Comparison of ENCODE assay signal across 8 cellular contexts in genomic region chr7:151168022-151168786, GRCh38. TPM values are rescaled to one million over a fixed set of nuclear protein-coding genes. Genes with fewer than 3 reads are reported as not detected.
A peak's percentile ranks its signal among the peaks of the same experiment; 100 is the strongest.
DNase-seq lines count a peak whose midpoint lies in the region; ATAC-seq, FAIRE-seq and TF ChIP-seq lines count a peak whose summit lies in the region.

No MANE protein-coding gene starts in this region.

- no peak overlapping the region for H2BK120ac ChIP-seq in trophoblast cell (ENCODE audit: insufficient read depth, low read length, poor library complexity)

- no peak overlapping the region for H3K27ac ChIP-seq in trophoblast cell (ENCODE audit: low read depth, low read length)

- H3K4me2 ChIP-seq in trophoblast cell (ENCODE audit: low read length) = peak overlapping the region; percentile 85

- no peak overlapping the region for H4K8ac ChIP-seq in trophoblast cell (ENCODE audit: low read depth, low read length)

- H3K27me3 ChIP-seq in trophoblast cell (ENCODE audit: insufficient read depth, low read length) = peaks cover 49% of the 10 kb centered on the region

- no peak overlapping the region for H2AK5ac ChIP-seq in trophoblast cell (ENCODE audit: low read length)

- peaks cover 5 to 8% of the 10 kb centered on the region in 2 experiments for H3K4me1 ChIP-seq in trophoblast cell (ENCODE audit: control insufficient read depth in 1 of 2, insufficient read depth in 2 of 2, low read length in 2 of 2)

- H3K4me3 ChIP-seq in fibroblast of pulmonary artery (replicated peaks; ENCODE audit: low read depth, low read length) (no peak overlapping the region), trophoblast cell (ENCODE audit: low read depth, low read length) (peak overlapping the region; percentile 63)

- no peak overlapping the region for H2BK12ac ChIP-seq in trophoblast cell (ENCODE audit: low read length)

- H3K23ac ChIP-seq in trophoblast cell (ENCODE audit: low read length) = no peak overlapping the region

- no peak overlapping the region for H3K4ac ChIP-seq in trophoblast cell (ENCODE audit: low read depth, low read length)

- H3K18ac ChIP-seq in trophoblast cell (ENCODE audit: low read length) = no peak overlapping the region

- FAIRE-seq in GM19239 (lab: Jason Lieb, UNC) = no peak

- no peak for ATAC-seq in GM18519 (IDR thresholded peaks at IDR 0.05; ENCODE audit: low FRiP score, unreplicated experiment)

- H4K12ac ChIP-seq in trophoblast cell (ENCODE audit: low read depth, low read length) = no peak overlapping the region

- no peaks in the 10 kb centered on the region for H3K79me2 ChIP-seq in trophoblast cell (ENCODE audit: control insufficient read depth, insufficient read depth, low read length, poor library complexity)

- no peaks in the 10 kb centered on the region for H3K36me3 ChIP-seq in trophoblast cell (ENCODE audit: control insufficient read depth in 1 of 2, insufficient read depth in 2 of 2, low read length in 2 of 2)

- peak; percentile 21 for DNase-seq in A172 (ENCODE audit: low spot score)
- DNase-seq in GM19239 (ENCODE audit: insufficient read length, low spot score) = peak; percentile 63
- peak; percentile 0 for DNase-seq in NCI-H2171 (lab: John Stamatoyannopoulos, UW)
- peak; percentile 72 for DNase-seq in activated T-cell treated with anti-CD3 and anti-CD28 coated beads for 48 hours (ENCODE audit: low read depth)
- DNase-seq in fibroblast of pulmonary artery (ENCODE audit: low read depth) = no peak
- DNase-seq in trophoblast cell = peak in 1 of 2 donors; percentile 31
- DNase-seq in NCI-H774 (lab: John Stamatoyannopoulos, UW) = no peak

- H3K9ac ChIP-seq in trophoblast cell (ENCODE audit: low read length) = no peak overlapping the region

- H2AFZ ChIP-seq in trophoblast cell (ENCODE audit: insufficient read depth, low read length, poor library complexity) = no peak overlapping the region

- WGBS in trophoblast cell (ENCODE audit: extremely low coverage, insufficient coverage, insufficient read length) = 100% methylated on average over 3 of the region's 51 CpGs

- no peaks in the 10 kb centered on the region for H3K79me1 ChIP-seq in trophoblast cell (ENCODE audit: low read length)

- no peak overlapping the region for H3K14ac ChIP-seq in trophoblast cell (ENCODE audit: low read length)

- no peak overlapping the region for H2BK5ac ChIP-seq in trophoblast cell (ENCODE audit: low read depth, low read length, poor library complexity)

- peak; percentile 30 for TF ChIP-seq CTCF in fibroblast of pulmonary artery (IDR thresholded peaks at IDR 0.05; ENCODE audit: low read length, missing control alignments)

- H3K9me3 ChIP-seq in trophoblast cell (ENCODE audit: insufficient read depth, low read depth, low read length) = peaks cover 15% of the 10 kb centered on the region

- H4K91ac ChIP-seq in trophoblast cell (ENCODE audit: low read depth, low read length) = no peak overlapping the region

RNA-seq across cellular contexts. Expression of gene GBX1, which starts 0.7 kb away (rescaled TPM):
- 0.41 TPM in 1 of 2 replicates, not detected in the other for total RNA-seq in A172 (2014; rRNA removed; shearing (Covaris generic))
- not detected in 2 replicates for polyA plus RNA-seq in trophoblast cell (2013)

RNA-seq across cellular contexts. Expression of gene ASB10, which starts 18.8 kb away (rescaled TPM):
- not detected in 2 replicates for total RNA-seq in A172 (2014; rRNA removed; shearing (Covaris generic))
- polyA plus RNA-seq in trophoblast cell (2013) = not detected in 2 replicates

RNA-seq across cellular contexts. Expression of gene H2BK1, which starts 42.1 kb away (rescaled TPM):
- total RNA-seq in A172 (2014; rRNA removed; shearing (Covaris generic)) = not detected in 2 replicates
- polyA plus RNA-seq in trophoblast cell (2013) = not detected in 2 replicates

RNA-seq across cellular contexts. Expression of gene ABCF2, which starts 58.8 kb away (rescaled TPM):
- total RNA-seq in A172 (2014; rRNA removed; shearing (Covaris generic)) = 55.6 and 65.6 TPM in 2 replicates
- 25.9 and 26.8 TPM in 2 replicates for polyA plus RNA-seq in trophoblast cell (2013)

Comparison
In these comparisons a context has a peak if more than half of its experiments do, and no peak if none do; other contexts are left out.
1. DNase-seq: peak in A172 (single experiment), GM19239 (single experiment), NCI-H2171 (single experiment) and activated T-cell treated with anti-CD3 and anti-CD28 coated beads for 48 hours (single experiment); none in fibroblast of pulmonary artery (single experiment) and NCI-H774 (single experiment).